ENCODE assay signal across 8 cellular contexts in genomic region chr3:23949784-23950183, GRCh38. TPM values are rescaled to one million over a fixed set of nuclear protein-coding genes. Genes with fewer than 3 reads are reported as not detected.
DNase-seq lines count a peak whose midpoint lies in the region; ATAC-seq and TF ChIP-seq lines count a peak whose summit lies in the region.

No MANE protein-coding gene starts in this region.

- H3K4me1 ChIP-seq in endocrine pancreas (ENCODE audit: control insufficient read depth, insufficient read depth, low read length), result peaks cover 31% of the 10 kb centered on the region
- peaks cover 58 to 83% of the 10 kb centered on the region in 2 donors for H3K4me1 ChIP-seq in thoracic aorta (ENCODE audit: control insufficient read depth in 1 of 2, low read depth in 2 of 2)

- peak overlapping the region; percentile 44 to 49 for H3K27ac ChIP-seq in thoracic aorta

- no peaks in the 10 kb centered on the region for H3K27me3 Mint-ChIP-seq in activated T-cell treated with anti-CD3 and anti-CD28 coated beads, Interleukin-2, amount 50 U/mL, for 4 hours (ENCODE audit: low read depth)

- H3K36me3 Mint-ChIP-seq in activated T-cell treated with anti-CD3 and anti-CD28 coated beads, Interleukin-2, amount 50 U/mL, for 4 hours (ENCODE audit: insufficient read depth), result peaks cover 12% of the 10 kb centered on the region

- H3K9me3 ChIP-seq in endocrine pancreas (ENCODE audit: control insufficient read depth, low read length), result no peaks in the 10 kb centered on the region
- no peaks in the 10 kb centered on the region for H3K9me3 ChIP-seq in thoracic aorta

- H3K4me1 Mint-ChIP-seq in activated T-cell treated with anti-CD3 and anti-CD28 coated beads, Interleukin-2, amount 50 U/mL, for 4 hours (ENCODE audit: low read depth), result peaks cover 64% of the 10 kb centered on the region

- H3K4me3 ChIP-seq in endocrine pancreas (ENCODE audit: control insufficient read depth, insufficient read depth, low read length) (peak overlapping the region; percentile 50), thoracic aorta (peak overlapping the region; percentile 53)

- no peak for TF ChIP-seq CTCF in thoracic aorta (IDR thresholded peaks at IDR 0.05)

- H3K27me3 ChIP-seq in endocrine pancreas (ENCODE audit: control insufficient read depth, insufficient read depth, low read length) (no peaks in the 10 kb centered on the region), thoracic aorta (replicated peaks; ENCODE audit: insufficient read depth) (no peaks in the 10 kb centered on the region)

- ATAC-seq in activated T-cell treated with anti-CD3 and anti-CD28 coated beads, Interleukin-2, amount 50 U/mL, for 4 hours, result no peak
- peak; percentile 16 for ATAC-seq in HG03565 (IDR thresholded peaks at IDR 0.05; ENCODE audit: unreplicated experiment)
- ATAC-seq in thoracic aorta (ENCODE audit: insufficient number of reproducible peaks, low FRiP score, low read depth), result no peak

- no peak for DNase-seq in activated T-cell treated with anti-CD3 and anti-CD28 coated beads, Interleukin-2, amount 50 U/mL, for 4 hours
- no peak for DNase-seq in activated T-cell treated with anti-CD3 and anti-CD28 coated beads, Interleukin-2, amount 50 U/mL, for 1 hour
- DNase-seq in thoracic aorta (ENCODE audit: low spot score), result no peak
- no peak for DNase-seq in AG08395 (ENCODE audit: low spot score)
- DNase-seq in NOMO-1 treated with DMSO at 0.1 percent for 48 hours (lab: John Stamatoyannopoulos, UW; ENCODE audit: unreplicated experiment), result no peak
- DNase-seq in NCI-H128 (lab: John Stamatoyannopoulos, UW; ENCODE audit: unreplicated experiment), result no peak

- no peak overlapping the region for H3K9ac ChIP-seq in endocrine pancreas (ENCODE audit: control insufficient read depth, insufficient read depth, low read length)

- no peaks in the 10 kb centered on the region for H3K9me3 Mint-ChIP-seq in activated T-cell treated with anti-CD3 and anti-CD28 coated beads, Interleukin-2, amount 50 U/mL, for 4 hours

- H3K36me3 ChIP-seq in endocrine pancreas (ENCODE audit: control insufficient read depth, insufficient read depth, low read length) (no peaks in the 10 kb centered on the region), thoracic aorta (no peaks in the 10 kb centered on the region)

- H3K4me3 Mint-ChIP-seq in activated T-cell treated with anti-CD3 and anti-CD28 coated beads, Interleukin-2, amount 50 U/mL, for 4 hours, result peak overlapping the region; percentile 66

RNA-seq across cellular contexts. Expression of gene NR1D2, which starts 4.7 kb away (rescaled TPM):
- 1 to 10 TPM; 5.4 to 6.5 (median 6.0) TPM for total RNA-seq in activated T-cell treated with anti-CD3 and anti-CD28 coated beads, Interleukin-2, amount 50 U/mL, for 4 hours
- 10 to 100 TPM; 33.0 to 41.6 TPM for total RNA-seq in thoracic aorta

RNA-seq across cellular contexts. Expression of gene RPL15, which starts 32.9 kb away (rescaled TPM):
- total RNA-seq in activated T-cell treated with anti-CD3 and anti-CD28 coated beads, Interleukin-2, amount 50 U/mL, for 4 hours, result 1,000 to 10,000 TPM; 2,279 to 2,502 (median 2,371) TPM
- 1,000 to 10,000 TPM; 1,178 to 1,268 TPM for total RNA-seq in thoracic aorta

RNA-seq across cellular contexts. Expression of gene NKIRAS1, which starts 33.0 kb away (rescaled TPM):
- 1 to 10 TPM; 5.5 to 7.4 (median 5.7) TPM for total RNA-seq in activated T-cell treated with anti-CD3 and anti-CD28 coated beads, Interleukin-2, amount 50 U/mL, for 4 hours
- 10 to 100 TPM; 15.8 to 21.0 TPM for total RNA-seq in thoracic aorta

Comparison
In these comparisons a context has a peak if more than half of its experiments do, and no peak if none do; other contexts are left out.
1. RNA of gene NR1D2, which starts 4.7 kb away (total RNA-seq): 33.0 to 41.6 TPM in thoracic aorta; 5.4 to 6.5 TPM in activated T-cell treated with anti-CD3 and anti-CD28 coated beads, Interleukin-2, amount 50 U/mL, for 4 hours; every median in the first group is over 4 times any median in the second.